8 cellular contexts compared by ENCODE assay signal in the genomic region with DNA sequence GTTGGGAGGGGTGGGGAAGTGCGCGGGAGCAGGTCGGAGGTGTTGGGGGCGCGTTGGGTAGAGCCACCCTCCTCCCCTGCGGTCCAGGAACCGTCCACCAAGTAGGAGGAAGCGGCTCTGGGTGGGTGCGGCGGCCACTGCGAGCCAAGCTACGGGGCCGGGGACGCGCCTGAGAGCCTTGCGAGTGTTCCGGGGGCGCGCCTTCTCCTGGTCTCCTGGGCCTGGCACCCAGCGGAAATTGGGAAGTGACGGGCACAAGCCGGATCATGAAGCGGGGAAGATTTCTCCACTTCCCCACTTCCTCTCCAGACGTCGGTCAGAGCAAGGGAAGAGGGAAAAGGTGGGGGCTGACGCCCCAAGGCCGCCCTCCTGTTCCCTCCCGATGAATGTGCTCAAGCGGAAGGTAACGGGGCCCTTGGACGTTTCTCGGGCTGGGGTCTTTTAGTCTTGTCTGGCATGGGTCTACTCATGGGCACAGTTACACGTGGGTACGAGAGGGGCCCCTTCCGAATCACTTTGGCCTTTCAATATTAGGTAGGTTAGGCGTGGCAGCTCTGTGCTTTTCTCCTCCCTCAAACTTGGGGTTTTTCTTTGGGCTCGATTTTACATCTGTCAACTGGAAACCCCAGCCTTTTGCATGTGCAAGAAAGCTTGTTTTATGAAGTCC. TPM values are rescaled to one million over a fixed set of nuclear protein-coding genes. Genes with fewer than 3 reads are reported as not detected.
DNase-seq lines count a peak whose midpoint lies in the region; ATAC-seq and TF ChIP-seq lines count a peak whose summit lies in the region.

No MANE protein-coding gene starts in this region.

- peaks cover 42 to 50% of the 10 kb centered on the region in 2 donors for H3K4me1 ChIP-seq in gastrocnemius medialis

- peaks cover 16% of the 10 kb centered on the region for H3K4me1 Mint-ChIP-seq in activated T-helper 17 cell treated with anti-CD3 and anti-CD28 coated beads, Interleukin-2, amount 50 U/mL, for 72 hours

- TF ChIP-seq CTCF in gastrocnemius medialis (IDR thresholded peaks at IDR 0.05 in 4 of 5, conservative IDR thresholded peaks at IDR 0.05 in 1 of 5) = no peak
- no peak for TF ChIP-seq CTCF in GM20000 (IDR thresholded peaks at IDR 0.05; ENCODE audit: extremely low read depth, missing control alignments)

- H3K36me3 Mint-ChIP-seq in activated T-helper 17 cell treated with anti-CD3 and anti-CD28 coated beads, Interleukin-2, amount 50 U/mL, for 72 hours (ENCODE audit: low read depth) = peaks cover 64% of the 10 kb centered on the region

- H3K9me3 ChIP-seq in gastrocnemius medialis = no peaks in the 10 kb centered on the region

- H3K9me3 Mint-ChIP-seq in activated T-helper 17 cell treated with anti-CD3 and anti-CD28 coated beads, Interleukin-2, amount 50 U/mL, for 72 hours = no peaks in the 10 kb centered on the region

- ATAC-seq in HG03571 (IDR thresholded peaks at IDR 0.05; ENCODE audit: unreplicated experiment) = peak; percentile 15
- no peak for ATAC-seq in activated T-helper 17 cell treated with anti-CD3 and anti-CD28 coated beads, Interleukin-2, amount 50 U/mL, for 72 hours (replicated peaks)
- peak; percentile 42 to 63 for ATAC-seq in left cardiac atrium
- peak; percentile 22 to 24 for ATAC-seq in gastrocnemius medialis

- peak overlapping the region; percentile 92 to 95 (median 94) for H3K27ac ChIP-seq in gastrocnemius medialis

- H3K4me3 Mint-ChIP-seq in activated T-helper 17 cell treated with anti-CD3 and anti-CD28 coated beads, Interleukin-2, amount 50 U/mL, for 72 hours = peak overlapping the region; percentile 96

- intact Hi-C loops in left cardiac atrium (cut with DNase I) = no loop called here
- intact Hi-C loops in gastrocnemius medialis (cut with DNase I; ENCODE audit: low total_unique reads) = loop anchor here (2.0 kb wide), 3 partner anchors 24 to 246 kb away; a partner anchor contains a TSS

- H3K27ac Mint-ChIP-seq in activated T-helper 17 cell treated with anti-CD3 and anti-CD28 coated beads, Interleukin-2, amount 50 U/mL, for 72 hours = peak overlapping the region; percentile 96

- peak overlapping the region; percentile 77 to 96 (median 93) for H3K4me3 ChIP-seq in gastrocnemius medialis

- H3K27me3 ChIP-seq in gastrocnemius medialis = no peaks in the 10 kb centered on the region

- in situ Hi-C loops in gastrocnemius medialis (cut with MboI; ENCODE audit: low sequenced_read_pairs in 4 of 4) = no loop called here

- H3K27me3 Mint-ChIP-seq in activated T-helper 17 cell treated with anti-CD3 and anti-CD28 coated beads, Interleukin-2, amount 50 U/mL, for 72 hours = no peaks in the 10 kb centered on the region

- no peak for TF ChIP-seq POLR2A in gastrocnemius medialis (IDR thresholded peaks at IDR 0.05)

- H3K36me3 ChIP-seq in gastrocnemius medialis = no peaks in the 10 kb centered on the region

- DNase-seq in EH (ENCODE audit: low read depth) (peak; percentile 76), left cardiac atrium (peak; percentile 82), gastrocnemius medialis (peak; percentile 48 to 60), GM20000 (ENCODE audit: low spot score) (no peak), hippocampal formation (lab: John Stamatoyannopoulos, UW) (no peak)
- DNase-seq in effector CD8-positive, alpha-beta T cell (lab: John Stamatoyannopoulos, UW) = no peak

RNA-seq across cellular contexts. Expression of a gene that starts 0.9 kb away (rescaled TPM):
- total RNA-seq in activated T-helper 17 cell treated with anti-CD3 and anti-CD28 coated beads, Interleukin-2, amount 50 U/mL, for 72 hours = 100 to 1,000 TPM; 127 to 156 TPM
- total RNA-seq in left cardiac atrium = 10 to 100 TPM; 31.2 to 35.2 TPM
- total RNA-seq in gastrocnemius medialis = 10 to 100 TPM; 17.0 to 43.2 (median 29.4) TPM

RNA-seq across cellular contexts. Expression of a gene that starts 21.2 kb away (rescaled TPM):
- total RNA-seq in activated T-helper 17 cell treated with anti-CD3 and anti-CD28 coated beads, Interleukin-2, amount 50 U/mL, for 72 hours = 10 to 100 TPM; 92.4 to 94.0 TPM
- total RNA-seq in left cardiac atrium (10 to 100 TPM; 63.6 to 76.7 TPM), gastrocnemius medialis (100 to 1,000 TPM in 1 of 4 donors, 10 to 100 TPM in 3; 62.4 to 117 (median 69.2) TPM)

RNA-seq across cellular contexts. Expression of a gene that starts 24.3 kb away (rescaled TPM):
- 10 to 100 TPM; 27.5 to 35.1 TPM for total RNA-seq in activated T-helper 17 cell treated with anti-CD3 and anti-CD28 coated beads, Interleukin-2, amount 50 U/mL, for 72 hours
- total RNA-seq in left cardiac atrium (10 to 100 TPM; 28.3 to 28.6 TPM), gastrocnemius medialis (10 to 100 TPM in 3 of 4 donors, 1 to 10 TPM in 1; 9.0 to 12.3 (median 11.7) TPM)

RNA-seq across cellular contexts. Expression of a gene that starts 24.4 kb away (rescaled TPM):
- under 1 TPM; 0.11 to 0.15 TPM for total RNA-seq in activated T-helper 17 cell treated with anti-CD3 and anti-CD28 coated beads, Interleukin-2, amount 50 U/mL, for 72 hours
- total RNA-seq in left cardiac atrium = under 1 TPM; 0.18 to 0.39 TPM
- total RNA-seq in gastrocnemius medialis = under 1 TPM in 2 of 4 donors, not detected in 2; 0.13 to 0.41 TPM

RNA-seq across cellular contexts. Expression of a gene that starts 48.9 kb away (rescaled TPM):
- 10 to 100 TPM in 1 of 2 donors, 1 to 10 TPM in 1; 4.1 to 12.9 TPM for total RNA-seq in activated T-helper 17 cell treated with anti-CD3 and anti-CD28 coated beads, Interleukin-2, amount 50 U/mL, for 72 hours
- total RNA-seq in left cardiac atrium (10 to 100 TPM; 51.0 to 71.9 TPM), gastrocnemius medialis (10 to 100 TPM; 49.1 to 87.0 (median 60.6) TPM)

Comparison
In these comparisons a context has a peak if more than half of its experiments do, and no peak if none do; other contexts are left out.
1. DNase-seq: peak in EH (single experiment), left cardiac atrium (single experiment) and gastrocnemius medialis (2 of 2); none in GM20000 (single experiment), hippocampal formation (0 of 2) and effector CD8-positive, alpha-beta T cell (single experiment).